ENCODE assay signal across 24 cellular contexts in genomic region chr10:130357226-130357625, GRCh38.
"Had no signal": no experiment of that assay in that cellular context is flagged by ENCODE, and none has a peak within 500 bp of the region (broad histone marks: within the 10 kb centered on the region; RNA-seq: fewer than 3 reads in every experiment).

No MANE protein-coding gene starts in this region.

- H3K79me2 ChIP-seq: parathyroid adenoma had no signal

- H3K4me3 Mint-ChIP-seq: dendritic cell treated with granulocyte-macrophage colony-stimulating factor and Interleukin-4, amounts not matched to agents 40 ng/mL and 50 ng/mL, for 4 days; effector memory CD8-positive, alpha-beta T cell; immature natural killer cell; naive thymus-derived CD8-positive, alpha-beta T cell; neural progenitor cell; stimulated activated naive B cell treated with anti-CD40 and anti-IgM and Interleukin-4, amounts not matched to agents 10 μg/mL and 1 μg/mL and 100 μg/mL, for 72 hours; stimulated activated naive CD8-positive, alpha-beta T cell treated with anti-CD3 and anti-CD28 coated beads, Interleukin-15, amount 100 ng/mL, for 72 hours had no signal

- H3K27ac ChIP-seq: esophagus squamous epithelium, gastroesophageal sphincter, neural progenitor cell, parathyroid adenoma, psoas muscle, thoracic aorta, upper lobe of left lung, vagina had no signal

- H3K27me3 ChIP-seq: esophagus squamous epithelium, neural progenitor cell, upper lobe of left lung, vagina had no signal

- H3K9me3 ChIP-seq: gastroesophageal sphincter, mucosa of descending colon, psoas muscle, thoracic aorta, upper lobe of left lung, vagina had no signal

- H3K36me3 ChIP-seq: esophagus squamous epithelium, gastroesophageal sphincter, neural progenitor cell, thoracic aorta, upper lobe of left lung, vagina had no signal

- H3K4me1 ChIP-seq: esophagus squamous epithelium, gastroesophageal sphincter, neural progenitor cell, parathyroid adenoma, psoas muscle, upper lobe of left lung, vagina had no signal

- H3K36me3 Mint-ChIP-seq: immature natural killer cell; naive thymus-derived CD8-positive, alpha-beta T cell; neural progenitor cell; stimulated activated naive B cell treated with anti-CD40 and anti-IgM and Interleukin-4, amounts not matched to agents 10 μg/mL and 1 μg/mL and 100 μg/mL, for 72 hours had no signal

- H3K27me3 Mint-ChIP-seq: dendritic cell treated with granulocyte-macrophage colony-stimulating factor and Interleukin-4, amounts not matched to agents 40 ng/mL and 50 ng/mL, for 4 days; effector memory CD8-positive, alpha-beta T cell; stimulated activated naive B cell treated with anti-CD40 and anti-IgM and Interleukin-4, amounts not matched to agents 10 μg/mL and 1 μg/mL and 100 μg/mL, for 72 hours; stimulated activated naive CD8-positive, alpha-beta T cell treated with anti-CD3 and anti-CD28 coated beads, Interleukin-15, amount 100 ng/mL, for 72 hours had no signal

- H3K9ac ChIP-seq: neural progenitor cell, parathyroid adenoma had no signal

- H3K4me2 ChIP-seq: neural progenitor cell had no signal

- ATAC-seq: effector memory CD8-positive, alpha-beta T cell; gastroesophageal sphincter; left cardiac atrium; mucosa of descending colon; naive thymus-derived CD8-positive, alpha-beta T cell; psoas muscle; stimulated activated naive B cell treated with anti-CD40 and anti-IgM and Interleukin-4, amounts not matched to agents 10 μg/mL and 1 μg/mL and 100 μg/mL, for 72 hours; stimulated activated naive CD8-positive, alpha-beta T cell treated with anti-CD3 and anti-CD28 coated beads, Interleukin-15, amount 100 ng/mL, for 72 hours had no signal

- H3K27ac Mint-ChIP-seq: dendritic cell treated with granulocyte-macrophage colony-stimulating factor and Interleukin-4, amounts not matched to agents 40 ng/mL and 50 ng/mL, for 4 days; effector memory CD8-positive, alpha-beta T cell; immature natural killer cell; naive thymus-derived CD8-positive, alpha-beta T cell; neural progenitor cell; stimulated activated naive B cell treated with anti-CD40 and anti-IgM and Interleukin-4, amounts not matched to agents 10 μg/mL and 1 μg/mL and 100 μg/mL, for 72 hours; stimulated activated naive CD8-positive, alpha-beta T cell treated with anti-CD3 and anti-CD28 coated beads, Interleukin-15, amount 100 ng/mL, for 72 hours had no signal

- H3K4me1 Mint-ChIP-seq: immature natural killer cell; naive thymus-derived CD8-positive, alpha-beta T cell; stimulated activated naive B cell treated with anti-CD40 and anti-IgM and Interleukin-4, amounts not matched to agents 10 μg/mL and 1 μg/mL and 100 μg/mL, for 72 hours; stimulated activated naive CD8-positive, alpha-beta T cell treated with anti-CD3 and anti-CD28 coated beads, Interleukin-15, amount 100 ng/mL, for 72 hours had no signal

- H3K4me3 ChIP-seq: esophagus squamous epithelium, gastroesophageal sphincter, mucosa of descending colon, neural progenitor cell, psoas muscle, thoracic aorta, upper lobe of left lung, vagina had no signal

- H3K9me3 Mint-ChIP-seq: dendritic cell treated with granulocyte-macrophage colony-stimulating factor and Interleukin-4, amounts not matched to agents 40 ng/mL and 50 ng/mL, for 4 days; immature natural killer cell had no signal

- DNase-seq: effector memory CD8-positive, alpha-beta T cell; esophagus squamous epithelium; foreskin fibroblast; glutamatergic neuron; immature natural killer cell; left cardiac atrium; mammary epithelial cell; mucosa of descending colon; naive thymus-derived CD8-positive, alpha-beta T cell; occipital lobe; psoas muscle; retina; stimulated activated CD4-positive, alpha-beta T cell treated with anti-CD3 and anti-CD28 coated beads, Interleukin-15, amount 100 ng/mL, for 24 hours; stimulated activated CD4-positive, alpha-beta T cell treated with anti-CD3 and anti-CD28 coated beads, Interleukin-2, amount 100 ng/mL, for 24 hours; stimulated activated CD4-positive, alpha-beta T cell treated with anti-CD3 and anti-CD28 coated beads, Interleukin-4, amount 100 ng/mL, for 4 hours; stimulated activated naive B cell treated with anti-CD40 and anti-IgM and Interleukin-4, amounts not matched to agents 10 μg/mL and 1 μg/mL and 100 μg/mL, for 72 hours; stimulated activated naive CD8-positive, alpha-beta T cell treated with anti-CD3 and anti-CD28 coated beads, Interleukin-15, amount 100 ng/mL, for 72 hours; upper lobe of left lung had no signal

- H2AFZ ChIP-seq: neural progenitor cell, parathyroid adenoma had no signal
